ENCODE assay signal across 1 cellular context in the genomic region with DNA sequence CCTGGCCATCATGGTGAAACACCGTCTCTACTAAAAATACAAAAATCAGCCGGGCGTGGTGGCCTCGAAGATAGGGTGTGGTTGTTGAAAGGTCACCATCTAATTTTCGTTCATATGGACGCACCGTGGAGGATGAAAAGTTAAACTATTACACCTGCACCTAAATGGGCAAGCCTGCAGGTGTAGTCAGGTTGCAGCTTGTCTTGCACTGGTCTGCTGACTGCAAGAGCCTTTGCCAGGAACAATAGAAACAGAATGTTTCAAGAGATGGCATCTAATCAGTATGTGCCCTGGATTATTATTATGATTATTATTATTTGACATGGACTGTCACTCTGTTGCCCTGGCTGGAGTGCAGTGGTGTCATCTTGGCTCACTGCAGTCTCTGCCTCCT.
TF ChIP-seq lines count a peak whose summit lies in the region.

No MANE protein-coding gene starts in this region.

TF ChIP-seq in GM23338, 12 proteins besides CTCF, POLR2A, EP300 and RAD21 (continued from another document):
- TF ChIP-seq, protein P1, sequence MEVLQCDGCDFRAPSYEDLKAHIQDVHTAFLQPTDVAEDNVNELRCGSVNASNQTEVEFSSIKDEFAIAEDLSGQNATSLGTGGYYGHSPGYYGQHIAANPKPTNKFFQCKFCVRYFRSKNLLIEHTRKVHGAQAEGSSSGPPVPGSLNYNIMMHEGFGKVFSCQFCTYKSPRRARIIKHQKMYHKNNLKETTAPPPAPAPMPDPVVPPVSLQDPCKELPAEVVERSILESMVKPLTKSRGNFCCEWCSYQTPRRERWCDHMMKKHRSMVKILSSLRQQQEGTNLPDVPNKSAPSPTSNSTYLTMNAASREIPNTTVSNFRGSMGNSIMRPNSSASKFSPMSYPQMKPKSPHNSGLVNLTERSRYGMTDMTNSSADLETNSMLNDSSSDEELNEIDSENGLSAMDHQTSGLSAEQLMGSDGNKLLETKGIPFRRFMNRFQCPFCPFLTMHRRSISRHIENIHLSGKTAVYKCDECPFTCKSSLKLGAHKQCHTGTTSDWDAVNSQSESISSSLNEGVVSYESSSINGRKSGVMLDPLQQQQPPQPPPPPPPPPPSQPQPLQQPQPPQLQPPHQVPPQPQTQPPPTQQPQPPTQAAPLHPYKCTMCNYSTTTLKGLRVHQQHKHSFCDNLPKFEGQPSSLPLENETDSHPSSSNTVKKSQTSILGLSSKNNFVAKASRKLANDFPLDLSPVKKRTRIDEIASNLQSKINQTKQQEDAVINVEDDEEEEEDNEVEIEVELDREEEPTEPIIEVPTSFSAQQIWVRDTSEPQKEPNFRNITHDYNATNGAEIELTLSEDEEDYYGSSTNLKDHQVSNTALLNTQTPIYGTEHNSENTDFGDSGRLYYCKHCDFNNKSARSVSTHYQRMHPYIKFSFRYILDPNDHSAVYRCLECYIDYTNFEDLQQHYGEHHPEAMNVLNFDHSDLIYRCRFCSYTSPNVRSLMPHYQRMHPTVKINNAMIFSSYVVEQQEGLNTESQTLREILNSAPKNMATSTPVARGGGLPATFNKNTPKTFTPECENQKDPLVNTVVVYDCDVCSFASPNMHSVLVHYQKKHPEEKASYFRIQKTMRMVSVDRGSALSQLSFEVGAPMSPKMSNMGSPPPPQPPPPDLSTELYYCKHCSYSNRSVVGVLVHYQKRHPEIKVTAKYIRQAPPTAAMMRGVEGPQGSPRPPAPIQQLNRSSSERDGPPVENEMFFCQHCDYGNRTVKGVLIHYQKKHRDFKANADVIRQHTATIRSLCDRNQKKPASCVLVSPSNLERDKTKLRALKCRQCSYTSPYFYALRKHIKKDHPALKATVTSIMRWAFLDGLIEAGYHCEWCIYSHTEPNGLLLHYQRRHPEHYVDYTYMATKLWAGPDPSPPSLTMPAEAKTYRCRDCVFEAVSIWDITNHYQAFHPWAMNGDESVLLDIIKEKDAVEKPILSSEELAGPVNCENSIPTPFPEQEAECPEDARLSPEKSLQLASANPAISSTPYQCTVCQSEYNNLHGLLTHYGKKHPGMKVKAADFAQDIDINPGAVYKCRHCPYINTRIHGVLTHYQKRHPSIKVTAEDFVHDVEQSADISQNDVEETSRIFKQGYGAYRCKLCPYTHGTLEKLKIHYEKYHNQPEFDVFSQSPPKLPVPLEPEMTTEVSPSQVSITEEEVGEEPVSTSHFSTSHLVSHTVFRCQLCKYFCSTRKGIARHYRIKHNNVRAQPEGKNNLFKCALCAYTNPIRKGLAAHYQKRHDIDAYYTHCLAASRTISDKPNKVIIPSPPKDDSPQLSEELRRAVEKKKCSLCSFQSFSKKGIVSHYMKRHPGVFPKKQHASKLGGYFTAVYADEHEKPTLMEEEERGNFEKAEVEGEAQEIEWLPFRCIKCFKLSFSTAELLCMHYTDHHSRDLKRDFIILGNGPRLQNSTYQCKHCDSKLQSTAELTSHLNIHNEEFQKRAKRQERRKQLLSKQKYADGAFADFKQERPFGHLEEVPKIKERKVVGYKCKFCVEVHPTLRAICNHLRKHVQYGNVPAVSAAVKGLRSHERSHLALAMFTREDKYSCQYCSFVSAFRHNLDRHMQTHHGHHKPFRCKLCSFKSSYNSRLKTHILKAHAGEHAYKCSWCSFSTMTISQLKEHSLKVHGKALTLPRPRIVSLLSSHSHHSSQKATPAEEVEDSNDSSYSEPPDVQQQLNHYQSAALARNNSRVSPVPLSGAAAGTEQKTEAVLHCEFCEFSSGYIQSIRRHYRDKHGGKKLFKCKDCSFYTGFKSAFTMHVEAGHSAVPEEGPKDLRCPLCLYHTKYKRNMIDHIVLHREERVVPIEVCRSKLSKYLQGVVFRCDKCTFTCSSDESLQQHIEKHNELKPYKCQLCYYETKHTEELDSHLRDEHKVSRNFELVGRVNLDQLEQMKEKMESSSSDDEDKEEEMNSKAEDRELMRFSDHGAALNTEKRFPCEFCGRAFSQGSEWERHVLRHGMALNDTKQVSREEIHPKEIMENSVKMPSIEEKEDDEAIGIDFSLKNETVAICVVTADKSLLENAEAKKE (CRISPR knock-in tag; IDR thresholded peaks at IDR 0.05) = no peak
- TF ChIP-seq POLR2AphosphoS5 (IDR thresholded peaks at IDR 0.05; ENCODE audit: low read depth) (no peak), EZH2 (IDR thresholded peaks at IDR 0.05; ENCODE audit: low read depth, unreplicated experiment) (no peak)
- TF ChIP-seq, protein P2, sequence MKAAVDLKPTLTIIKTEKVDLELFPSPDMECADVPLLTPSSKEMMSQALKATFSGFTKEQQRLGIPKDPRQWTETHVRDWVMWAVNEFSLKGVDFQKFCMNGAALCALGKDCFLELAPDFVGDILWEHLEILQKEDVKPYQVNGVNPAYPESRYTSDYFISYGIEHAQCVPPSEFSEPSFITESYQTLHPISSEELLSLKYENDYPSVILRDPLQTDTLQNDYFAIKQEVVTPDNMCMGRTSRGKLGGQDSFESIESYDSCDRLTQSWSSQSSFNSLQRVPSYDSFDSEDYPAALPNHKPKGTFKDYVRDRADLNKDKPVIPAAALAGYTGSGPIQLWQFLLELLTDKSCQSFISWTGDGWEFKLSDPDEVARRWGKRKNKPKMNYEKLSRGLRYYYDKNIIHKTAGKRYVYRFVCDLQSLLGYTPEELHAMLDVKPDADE (IDR thresholded peaks at IDR 0.05) = no peak
